Comparison of ENCODE assay signal across 16 cellular contexts in genomic region chr6:134840086-134840485, GRCh38.
DNase-seq lines count a peak whose midpoint lies in the region; ATAC-seq, FAIRE-seq and TF ChIP-seq lines count a peak whose summit lies in the region.
"Had no signal": no experiment of that assay in that cellular context is flagged by ENCODE, and none has a peak within 500 bp of the region (broad histone marks: within the 10 kb centered on the region; RNA-seq: fewer than 3 reads in every experiment).

No MANE protein-coding gene starts in this region.

- H3K27ac Mint-ChIP-seq in T-cell = no peak overlapping the region
- H3K27ac Mint-ChIP-seq: activated CD4-positive, alpha-beta memory T cell treated with anti-CD3 and anti-CD28 coated beads, Interleukin-2, amount 10 ng/mL, durations not matched to agents 7 days and 5 days; activated T-helper 17 cell treated with anti-CD3 and anti-CD28 coated beads, Interleukin-2, amount 50 U/mL, for 72 hours; GM23338 had no signal

- H3K27ac ChIP-seq in vagina = no peak overlapping the region
- H3K27ac ChIP-seq: SJCRH30 had no signal

- DNase-seq in GM18507 (ENCODE audit: extremely low spot score, insufficient read length, low read depth) (peak; percentile 28), left colon (peak in 1 of 2 donors; percentile 10), T-cell (no peak), cerebellar cortex (ENCODE audit: low spot score) (no peak), vagina (ENCODE audit: extremely low spot score in 2 of 2) (no peak), GOT3 (lab: John Stamatoyannopoulos, UW) (no peak)
- DNase-seq: activated CD4-positive, alpha-beta memory T cell treated with anti-CD3 and anti-CD28 coated beads, Interleukin-2, amount 10 ng/mL, durations not matched to agents 7 days and 5 days; islet precursor cell; MV-4-11; SJCRH30 had no signal

- no peaks in the 10 kb centered on the region for H3K4me1 ChIP-seq in vagina
- H3K4me1 ChIP-seq: SJCRH30 had no signal

- CTCF ChIA-PET in T-cell (lab: Charles Lee) = interaction anchor here in 1 of 2 donors (0.7 kb wide), 1 partner anchor 200 kb away, joined by 3 read pairs; no protein-coding TSS in a partner anchor

- ATAC-seq in GM21381 (IDR thresholded peaks at IDR 0.05; ENCODE audit: unreplicated experiment) (peak; percentile 83), HG03108 (IDR thresholded peaks at IDR 0.05; ENCODE audit: unreplicated experiment) (peak; percentile 72), left colon (peak; percentile 93), T-cell (replicated peaks in 1 of 4) (no peak)
- ATAC-seq: activated T-helper 17 cell treated with anti-CD3 and anti-CD28 coated beads, Interleukin-2, amount 50 U/mL, for 72 hours; GM23338 had no signal

- intact Hi-C loops in left colon (cut with DNase I, micrococcal nuclease) = no loop called here
- intact Hi-C loops in vagina (cut with DNase I) = no loop called here

- no peak overlapping the region for H3K4me3 Mint-ChIP-seq in T-cell
- H3K4me3 Mint-ChIP-seq: activated CD4-positive, alpha-beta memory T cell treated with anti-CD3 and anti-CD28 coated beads, Interleukin-2, amount 10 ng/mL, durations not matched to agents 7 days and 5 days; activated T-helper 17 cell treated with anti-CD3 and anti-CD28 coated beads, Interleukin-2, amount 50 U/mL, for 72 hours; GM23338 had no signal

- H3K4me3 ChIP-seq in vagina = no peak overlapping the region
- H3K4me3 ChIP-seq: GM23338, SJCRH30, smooth muscle cell had no signal

- H3K4me1 Mint-ChIP-seq in T-cell = no peaks in the 10 kb centered on the region
- H3K4me1 Mint-ChIP-seq: activated CD4-positive, alpha-beta memory T cell treated with anti-CD3 and anti-CD28 coated beads, Interleukin-2, amount 10 ng/mL, durations not matched to agents 7 days and 5 days; activated T-helper 17 cell treated with anti-CD3 and anti-CD28 coated beads, Interleukin-2, amount 50 U/mL, for 72 hours had no signal

- no peaks in the 10 kb centered on the region for H3K27me3 ChIP-seq in vagina
- H3K27me3 ChIP-seq: SJCRH30 had no signal

- TF ChIP-seq CTCF in vagina (IDR thresholded peaks at IDR 0.05) = no peak

- POLR2A ChIA-PET in T-cell (lab: Charles Lee) = no interaction called here

- no peaks in the 10 kb centered on the region for H3K9me3 Mint-ChIP-seq in T-cell
- H3K9me3 Mint-ChIP-seq: activated CD4-positive, alpha-beta memory T cell treated with anti-CD3 and anti-CD28 coated beads, Interleukin-2, amount 10 ng/mL, durations not matched to agents 7 days and 5 days; activated T-helper 17 cell treated with anti-CD3 and anti-CD28 coated beads, Interleukin-2, amount 50 U/mL, for 72 hours; GM23338 had no signal

- no peaks in the 10 kb centered on the region for H3K9me3 ChIP-seq in vagina
- H3K9me3 ChIP-seq: SJCRH30 had no signal

- H3K36me3 ChIP-seq in vagina = no peaks in the 10 kb centered on the region
- H3K36me3 ChIP-seq: SJCRH30 had no signal

- peaks cover 0 to 2% of the 10 kb centered on the region in 2 donors for H3K27me3 Mint-ChIP-seq in T-cell

- no peak for TF ChIP-seq POLR2A in vagina (IDR thresholded peaks at IDR 0.05)

- FAIRE-seq in GM18507 (lab: Jason Lieb, UNC) = peak; percentile 85
- FAIRE-seq: TTC549 had no signal

- H3K36me3 Mint-ChIP-seq in T-cell = no peaks in the 10 kb centered on the region

Comparison
In these comparisons a context has a peak if more than half of its experiments do, and no peak if none do; other contexts are left out.
1. ATAC-seq: peak in GM21381 (single experiment), HG03108 (single experiment) and left colon (single experiment); none in T-cell (0 of 4).